21 cellular contexts compared by ENCODE assay signal in the genomic region with DNA sequence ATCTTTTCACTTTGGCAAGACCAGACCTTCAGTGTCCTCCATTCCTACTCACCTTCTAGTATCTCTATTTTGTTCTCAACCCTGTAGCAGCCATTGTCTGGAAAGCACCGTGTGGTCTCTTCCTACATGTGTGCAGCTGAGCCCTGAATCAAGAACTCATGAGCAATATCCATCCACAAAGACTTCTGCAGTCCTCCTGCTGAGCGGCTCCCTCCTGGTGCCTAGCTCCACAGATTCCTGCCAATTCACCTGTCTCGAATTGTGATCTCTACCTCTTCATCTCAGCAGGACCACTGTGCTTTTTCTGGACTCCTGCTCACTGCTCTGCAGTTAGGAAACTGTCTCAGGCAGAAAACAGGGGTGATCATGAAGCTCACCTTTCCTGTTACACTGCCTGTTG.
"Had no signal": no experiment of that assay in that cellular context is flagged by ENCODE, and none has a peak within 500 bp of the region (broad histone marks: within the 10 kb centered on the region; RNA-seq: fewer than 3 reads in every experiment).

No MANE protein-coding gene starts in this region.

- H3K4me3 ChIP-seq: breast epithelium, coronary artery, MG63 had no signal

- H3K27me3 ChIP-seq: breast epithelium, MG63 had no signal

- DNase-seq: activated CD4-positive, alpha-beta T cell treated with anti-CD3 and anti-CD28 coated beads for 48 hours; activated CD4-positive, alpha-beta T cell treated with anti-CD3 and anti-CD28 coated beads, Interleukin-2, amount 50 U/mL, for 4 hours; activated CD4-positive, CD25-positive, alpha-beta regulatory T cell treated with anti-CD3 and anti-CD28 coated beads, Interleukin-2, amount 50 U/mL, for 72 hours; activated CD8-positive, alpha-beta memory T cell treated with anti-CD3 and anti-CD28 coated beads, Interleukin-2, amount 50 U/mL, for 48 hours; activated CD8-positive, alpha-beta T cell treated with anti-CD3 and anti-CD28 coated beads, Interleukin-2, amount 10 ng/mL, durations not matched to agents 7 days and 5 days; activated naive CD4-positive, alpha-beta T cell treated with anti-CD3 and anti-CD28 coated beads, Interleukin-2, amount 50 U/mL, for 16 hours; activated naive CD8-positive, alpha-beta T cell treated with anti-CD3 and anti-CD28 coated beads, Interleukin-2, amount 10 ng/mL, durations not matched to agents 7 days and 5 days; activated T-cell treated with anti-CD3 and anti-CD28 coated beads, Interleukin-2, amount 50 U/mL, for 1 hour; aorta; central memory CD4-positive, alpha-beta T cell; MG63; MV-4-11; NCI-H1105 treated with DMSO at 0.1 percent for 48 hours; NCI-H1694 treated with DMSO at 0.1 percent for 48 hours; NCI-H2029 treated with DMSO at 0.1 percent for 48 hours; NCI-H446 treated with DMSO at 0.1 percent for 48 hours; NCI-H524 treated with DMSO at 0.1 percent for 48 hours; PC-3; SHP77 treated with DMSO at 0.1 percent for 48 hours had no signal

- H3K9me3 ChIP-seq: breast epithelium, MG63 had no signal

- H3K27ac ChIP-seq: breast epithelium, coronary artery had no signal

- H3K36me3 ChIP-seq: breast epithelium, MG63 had no signal

- H3K4me1 ChIP-seq: breast epithelium had no signal
